In the genomic region with DNA sequence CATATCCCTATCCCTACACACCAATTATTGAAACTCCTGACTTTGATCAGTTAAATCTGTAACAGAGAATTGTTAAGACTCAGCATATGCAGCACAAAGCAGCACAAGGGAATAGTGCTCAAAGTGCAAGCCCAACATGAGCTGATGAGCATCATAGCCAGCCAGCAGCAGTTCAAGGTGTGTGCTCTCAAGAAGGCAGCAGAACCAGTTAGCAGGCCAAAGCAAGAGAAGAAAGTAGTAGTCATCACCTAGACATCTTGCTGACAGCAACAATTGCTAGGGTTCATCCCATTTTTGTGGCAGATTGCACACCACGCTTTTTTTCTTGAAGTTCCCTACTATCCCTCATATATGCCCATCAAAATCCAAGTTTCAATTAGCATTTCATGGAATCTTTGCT, we compare ENCODE assay signal across 17 cellular contexts.
A peak's percentile ranks its signal among the peaks of the same experiment; 100 is the strongest.
DNase-seq lines count a peak whose midpoint lies in the region; TF ChIP-seq lines count a peak whose summit lies in the region.
"Had no signal": no experiment of that assay in that cellular context is flagged by ENCODE, and none has a peak within 500 bp of the region (broad histone marks: within the 10 kb centered on the region; RNA-seq: fewer than 3 reads in every experiment).

No MANE protein-coding gene starts in this region.

- H3K4me1 ChIP-seq in mammary epithelial cell (ENCODE audit: insufficient read depth, low read length) (no peaks in the 10 kb centered on the region), breast epithelium (no peaks in the 10 kb centered on the region), trophoblast cell (ENCODE audit: control insufficient read depth in 1 of 2, insufficient read depth in 2 of 2, low read length in 2 of 2) (peaks cover 0 to 2% of the 10 kb centered on the region in 2 experiments), transverse colon (no peaks in the 10 kb centered on the region)
- H3K4me1 ChIP-seq: A549, Caco-2 had no signal

- H3K4me2 ChIP-seq in mammary epithelial cell (ENCODE audit: insufficient read depth, low read depth, low read length) (no peak overlapping the region), trophoblast cell (ENCODE audit: low read length) (no peak overlapping the region)
- H3K4me2 ChIP-seq: A549; BLaER1 treated with 17β-estradiol and CSF1 and Interleukin-3, amounts not matched to agents 10 nM and 100 nM had no signal

- H2BK120ac ChIP-seq in trophoblast cell (ENCODE audit: insufficient read depth, low read length, poor library complexity), result no peak overlapping the region

- H3K4me3 ChIP-seq in mammary epithelial cell (replicated peaks in 1 of 3; ENCODE audit: insufficient read depth in 1 of 3, low read depth in 2 of 3, low read length in 3 of 3), result no peak overlapping the region
- no peak overlapping the region for H3K4me3 ChIP-seq in breast epithelium
- no peak overlapping the region for H3K4me3 ChIP-seq in epithelial cell of esophagus (ENCODE audit: low read length)
- H3K4me3 ChIP-seq in trophoblast cell (ENCODE audit: low read depth, low read length), result peak overlapping the region; percentile 6
- H3K4me3 ChIP-seq in transverse colon, result no peak overlapping the region
- H3K4me3 ChIP-seq: A549; BLaER1 treated with 17β-estradiol and CSF1 and Interleukin-3, amounts not matched to agents 10 nM and 100 nM had no signal

- in situ Hi-C loops in mammary epithelial cell (cut with MboI; ENCODE audit: low sequenced_read_pairs in 2 of 2) (no loop called here), transverse colon (cut with MboI; ENCODE audit: low pct_ligation_motif_present in 1 of 4, low pct_unique_long_range_greater_than_20kb in 1 of 4, low sequenced_read_pairs in 3 of 4) (no loop called here)

- H2BK12ac ChIP-seq in trophoblast cell (ENCODE audit: low read length), result no peak overlapping the region

- H4K91ac ChIP-seq in trophoblast cell (ENCODE audit: low read depth, low read length), result no peak overlapping the region

- H3K14ac ChIP-seq in trophoblast cell (ENCODE audit: low read length), result no peak overlapping the region

- no peaks in the 10 kb centered on the region for H4K20me1 ChIP-seq in mammary epithelial cell (ENCODE audit: insufficient read depth, low read length)
- H4K20me1 ChIP-seq: BLaER1 treated with 17β-estradiol and CSF1 and Interleukin-3, amounts not matched to agents 10 nM and 100 nM had no signal

- intact Hi-C loops in mammary epithelial cell (cut with micrococcal nuclease) (no loop called here), breast epithelium (cut with DNase I; ENCODE audit: low total_unique reads) (no loop called here), transverse colon (cut with DNase I; ENCODE audit: low total_unique reads) (no loop called here)

- H3K23ac ChIP-seq in trophoblast cell (ENCODE audit: low read length), result peak overlapping the region; percentile 46

- TF ChIP-seq POLR2A in breast epithelium (IDR thresholded peaks at IDR 0.05) (no peak), transverse colon (IDR thresholded peaks at IDR 0.05) (no peak)

- H3K79me1 ChIP-seq in trophoblast cell (ENCODE audit: low read length), result no peaks in the 10 kb centered on the region

- H2AK5ac ChIP-seq in trophoblast cell (ENCODE audit: low read length), result no peak overlapping the region

- no peak for TF ChIP-seq EP300 in transverse colon (IDR thresholded peaks at IDR 0.05; ENCODE audit: low read depth)

- CTCF ChIA-PET in mammary epithelial cell (lab: Charles Lee; ENCODE audit: low non-redundant PET), result no interaction called here

- no peak overlapping the region for H3K4ac ChIP-seq in trophoblast cell (ENCODE audit: low read depth, low read length)

- H3K27ac ChIP-seq in mammary epithelial cell (ENCODE audit: insufficient read depth, low read depth, low read length), result no peak overlapping the region
- H3K27ac ChIP-seq in breast epithelium, result no peak overlapping the region
- H3K27ac ChIP-seq in trophoblast cell (ENCODE audit: low read depth, low read length), result no peak overlapping the region
- no peak overlapping the region for H3K27ac ChIP-seq in transverse colon
- H3K27ac ChIP-seq: 22Rv1; A549; BLaER1 treated with 17β-estradiol and CSF1 and Interleukin-3, amounts not matched to agents 10 nM and 100 nM; C4-2B had no signal

- H2AFZ ChIP-seq in mammary epithelial cell (ENCODE audit: low read depth, low read length), result no peak overlapping the region
- H2AFZ ChIP-seq in trophoblast cell (ENCODE audit: insufficient read depth, low read length, poor library complexity), result no peak overlapping the region

- no peak overlapping the region for H4K8ac ChIP-seq in trophoblast cell (ENCODE audit: low read depth, low read length)

- no peak overlapping the region for H2BK5ac ChIP-seq in trophoblast cell (ENCODE audit: low read depth, low read length, poor library complexity)

- H3K9ac ChIP-seq in mammary epithelial cell (ENCODE audit: insufficient read depth, low read length) (no peak overlapping the region), trophoblast cell (ENCODE audit: low read length) (no peak overlapping the region)
- H3K9ac ChIP-seq: BLaER1 treated with 17β-estradiol and CSF1 and Interleukin-3, amounts not matched to agents 10 nM and 100 nM had no signal

- H3K79me2 ChIP-seq in mammary epithelial cell (ENCODE audit: insufficient read depth, low read length), result no peaks in the 10 kb centered on the region
- no peaks in the 10 kb centered on the region for H3K79me2 ChIP-seq in trophoblast cell (ENCODE audit: control insufficient read depth, insufficient read depth, low read length, poor library complexity)

- no peak overlapping the region for H4K12ac ChIP-seq in trophoblast cell (ENCODE audit: low read depth, low read length)

- no peaks in the 10 kb centered on the region for H3K9me3 ChIP-seq in mammary epithelial cell (replicated peaks; ENCODE audit: insufficient read depth, low read length)
- H3K9me3 ChIP-seq in breast epithelium, result no peaks in the 10 kb centered on the region
- H3K9me3 ChIP-seq in trophoblast cell (ENCODE audit: insufficient read depth, low read depth, low read length), result no peaks in the 10 kb centered on the region
- no peaks in the 10 kb centered on the region for H3K9me3 ChIP-seq in transverse colon
- H3K9me3 ChIP-seq: A549; BLaER1 treated with 17β-estradiol and CSF1 and Interleukin-3, amounts not matched to agents 10 nM and 100 nM; Caco-2 had no signal

- H3K36me3 ChIP-seq in mammary epithelial cell (ENCODE audit: insufficient read depth, low read length), result no peaks in the 10 kb centered on the region
- no peaks in the 10 kb centered on the region for H3K36me3 ChIP-seq in breast epithelium
- H3K36me3 ChIP-seq in trophoblast cell (ENCODE audit: control insufficient read depth in 1 of 2, insufficient read depth in 2 of 2, low read length in 2 of 2), result no peaks in the 10 kb centered on the region
- no peaks in the 10 kb centered on the region for H3K36me3 ChIP-seq in transverse colon
- H3K36me3 ChIP-seq: BLaER1 treated with 17β-estradiol and CSF1 and Interleukin-3, amounts not matched to agents 10 nM and 100 nM had no signal

- H3K18ac ChIP-seq in trophoblast cell (ENCODE audit: low read length), result no peak overlapping the region

- H3K27me3 ChIP-seq in mammary epithelial cell (ENCODE audit: insufficient read depth, low read length), result no peaks in the 10 kb centered on the region
- no peaks in the 10 kb centered on the region for H3K27me3 ChIP-seq in breast epithelium
- no peaks in the 10 kb centered on the region for H3K27me3 ChIP-seq in trophoblast cell (ENCODE audit: insufficient read depth, low read length)
- no peaks in the 10 kb centered on the region for H3K27me3 ChIP-seq in transverse colon
- H3K27me3 ChIP-seq: BLaER1 treated with 17β-estradiol and CSF1 and Interleukin-3, amounts not matched to agents 10 nM and 100 nM had no signal

- dilution Hi-C loops in mammary epithelial cell (cut with HindIII; ENCODE audit: low sequenced_read_pairs), result no loop called here

- TF ChIP-seq CTCF in mammary epithelial cell (conservative IDR thresholded peaks at IDR 0.05 in 1 of 2, IDR thresholded peaks at IDR 0.05 in 1 of 2; ENCODE audit: extremely low read depth in 1 of 2, insufficient read depth in 1 of 2, low read depth in 1 of 2, low read length in 2 of 2) (no peak), breast epithelium (IDR thresholded peaks at IDR 0.05) (no peak), epithelial cell of esophagus (IDR thresholded peaks at IDR 0.05; ENCODE audit: insufficient read depth, low read depth, low read length, missing control alignments) (no peak), transverse colon (IDR thresholded peaks at IDR 0.05) (no peak)

- DNase-seq in mammary epithelial cell (peak; percentile 1), breast epithelium (ENCODE audit: low spot score in 2 of 2) (no peak), epithelial cell of esophagus (ENCODE audit: low read depth) (peak; percentile 52), trophoblast cell (peak in 1 of 2 donors; percentile 13), NCI-H69 (lab: John Stamatoyannopoulos, UW) (no peak), transverse colon (no peak)
- DNase-seq: AML-193; Caco-2; Calu3; CD4-positive, alpha-beta T cell; CD8-positive, alpha-beta T cell; DMS79 treated with DMSO at 0.1 percent for 48 hours; GF-D8 had no signal

- no TSS peak for BruUV-seq in mammary epithelial cell (replicated peaks; lab: Mats Ljungman, UMichigan)

- 100% methylated on average over 1 of the region's 1 CpG for WGBS in mammary epithelial cell (ENCODE audit: low coverage, missing lambda C conversion rate)
- no CpG with 5 or more reads among the region's 1 CpG for WGBS in trophoblast cell (ENCODE audit: extremely low coverage, insufficient coverage, insufficient read length)
- 76 to 80% methylated on average over 1 of the region's 1 CpG for WGBS in transverse colon (ENCODE audit: low coverage in 1 of 2), 2 donors

Comparison
In these comparisons a context has a peak if more than half of its experiments do, and no peak if none do; other contexts are left out.
1. DNase-seq: peak in mammary epithelial cell (single experiment) and epithelial cell of esophagus (single experiment); none in breast epithelium (0 of 2), NCI-H69 (single experiment) and transverse colon (single experiment).